ENCODE assay signal across 8 cellular contexts in the genomic region with DNA sequence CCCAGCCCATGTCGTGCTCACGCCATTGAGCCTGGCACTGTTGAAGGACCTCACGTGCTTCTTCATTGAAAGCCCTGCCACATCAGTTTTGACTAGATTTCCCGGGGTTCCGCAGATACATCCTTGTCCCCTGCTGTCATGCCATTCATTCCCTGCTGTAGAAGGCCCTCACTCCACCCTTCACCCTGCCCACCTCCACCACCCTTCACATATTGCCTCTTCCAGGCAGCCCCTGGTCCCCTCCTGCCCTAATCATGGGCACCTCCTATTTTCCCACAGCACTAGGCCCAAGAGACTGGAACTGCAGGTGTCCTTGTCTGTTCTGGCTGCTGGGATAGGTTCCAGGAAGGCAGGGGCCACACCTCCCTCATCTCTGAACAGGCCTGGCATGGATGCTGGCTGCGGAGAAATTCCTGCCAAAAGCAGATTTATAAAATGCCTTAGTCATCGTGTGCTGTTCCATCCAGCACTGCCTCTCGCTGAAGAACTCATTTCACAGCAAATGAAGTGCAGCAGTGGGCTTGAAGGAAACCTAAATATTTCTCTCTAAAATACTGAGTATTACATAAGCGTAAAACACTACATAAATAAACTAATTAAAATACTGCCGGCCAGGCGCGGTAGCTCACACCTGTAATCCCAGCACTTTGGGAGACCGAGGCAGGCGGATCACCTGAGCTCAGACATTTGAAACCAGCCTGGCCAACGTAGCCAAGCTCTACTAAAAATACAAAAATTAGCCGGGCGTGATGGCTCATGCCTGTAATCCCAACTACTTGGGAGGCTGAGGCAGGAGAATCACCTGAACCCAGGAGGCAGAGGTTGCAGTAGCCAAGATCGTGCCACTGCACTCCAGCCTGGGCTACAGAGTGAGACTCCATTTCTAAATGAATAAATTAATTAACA. TPM values are rescaled to one million over a fixed set of nuclear protein-coding genes. Genes with fewer than 3 reads are reported as not detected.
DNase-seq lines count a peak whose midpoint lies in the region; ATAC-seq, FAIRE-seq and TF ChIP-seq lines count a peak whose summit lies in the region.

No MANE protein-coding gene starts in this region.

- H3K9me3 Mint-ChIP-seq in astrocyte (ENCODE audit: unreplicated experiment) = no peaks in the 10 kb centered on the region

- peaks cover 8% of the 10 kb centered on the region for H3K4me1 Mint-ChIP-seq in astrocyte (ENCODE audit: low read depth, unreplicated experiment)

- no peaks in the 10 kb centered on the region for H3K79me2 ChIP-seq in astrocyte (ENCODE audit: insufficient read depth, low read length)

- H4K20me1 ChIP-seq in astrocyte (ENCODE audit: insufficient read depth, low read length) = no peaks in the 10 kb centered on the region

- H3K27me3 Mint-ChIP-seq in astrocyte (ENCODE audit: low read depth, unreplicated experiment) = peaks cover 2% of the 10 kb centered on the region

- H3K27me3 ChIP-seq in astrocyte (ENCODE audit: insufficient read depth, low read length) (no peaks in the 10 kb centered on the region), right atrium auricular region (no peaks in the 10 kb centered on the region)

- H3K9me3 ChIP-seq in astrocyte (ENCODE audit: insufficient read depth, low read depth, low read length) (no peaks in the 10 kb centered on the region), right atrium auricular region (no peaks in the 10 kb centered on the region)

- H3K27ac ChIP-seq in astrocyte (ENCODE audit: low read depth, low read length) = peak overlapping the region; percentile 25
- H3K27ac ChIP-seq in right atrium auricular region = peak overlapping the region; percentile 38 to 46
- peak overlapping the region; percentile 81 for H3K27ac ChIP-seq in temporal lobe (ENCODE audit: low read depth, low read length)

- no peak overlapping the region for H3K4me2 ChIP-seq in astrocyte (ENCODE audit: low read length)

- TF ChIP-seq CTCF in astrocyte (IDR thresholded peaks at IDR 0.05; ENCODE audit: insufficient read depth, low read depth, low read length) (no peak), right atrium auricular region (IDR thresholded peaks at IDR 0.05) (no peak)

- peaks cover 12% of the 10 kb centered on the region for H3K4me1 ChIP-seq in astrocyte (ENCODE audit: insufficient read depth, low read length)
- H3K4me1 ChIP-seq in right atrium auricular region = peaks cover 0 to 24% of the 10 kb centered on the region in 2 donors

- H3K36me3 ChIP-seq in astrocyte (ENCODE audit: insufficient read depth, low read length) (no peaks in the 10 kb centered on the region), right atrium auricular region (no peaks in the 10 kb centered on the region)

- intact Hi-C loops in posterior vena cava (cut with DNase I) = loop anchor here in 1 of 2 donors (5.0 kb wide), 1 partner anchor 622 kb away; no protein-coding TSS in a partner anchor

- DNase-seq in HS-5 (ENCODE audit: low read depth) (peak; percentile 40), astrocyte (ENCODE audit: low read depth) (peak; percentile 83), right atrium auricular region (ENCODE audit: low spot score) (peak; percentile 61), GM12892 (ENCODE audit: insufficient read length) (no peak), NCI-H748 (lab: John Stamatoyannopoulos, UW; ENCODE audit: unreplicated experiment) (no peak), posterior vena cava (ENCODE audit: low spot score) (no peak)

- no peak for TF ChIP-seq POLR2A in GM12892 (IDR thresholded peaks at IDR 0.05; ENCODE audit: low read depth, low read length)

- H3K9ac ChIP-seq in astrocyte (ENCODE audit: low read length) = no peak overlapping the region

- no peak overlapping the region for H3K4me3 ChIP-seq in astrocyte (ENCODE audit: insufficient read depth, low read depth, low read length)
- no peak overlapping the region for H3K4me3 ChIP-seq in right atrium auricular region

- H3K27ac Mint-ChIP-seq in astrocyte (ENCODE audit: unreplicated experiment) = no peak overlapping the region

- no peak overlapping the region for H3K4me3 Mint-ChIP-seq in astrocyte (ENCODE audit: unreplicated experiment)

- FAIRE-seq in astrocyte (lab: Jason Lieb, UNC) (no peak), GM12892 (lab: Jason Lieb, UNC) (no peak)

- ATAC-seq in GM21526 (IDR thresholded peaks at IDR 0.05; ENCODE audit: low FRiP score, unreplicated experiment) = no peak

- no peak overlapping the region for H2AFZ ChIP-seq in astrocyte (ENCODE audit: low read depth, low read length)

- peaks cover 12% of the 10 kb centered on the region for H3K36me3 Mint-ChIP-seq in astrocyte (ENCODE audit: low read depth, unreplicated experiment)

RNA-seq across cellular contexts. Expression of gene EIF4E2, which starts 38.4 kb away (rescaled TPM):
- total RNA-seq in astrocyte (112 and 113 TPM in 2 replicates), right atrium auricular region (10 to 100 TPM; 23.3 to 23.4 TPM), temporal lobe (30.5 TPM), posterior vena cava (10 to 100 TPM; 49.1 to 49.6 TPM)
- 80.5 TPM for polyA plus RNA-seq in GM12892 (2012; ENCODE audit: missing spikeins)

RNA-seq across cellular contexts. Expression of gene TIGD1, which starts 38.6 kb away (rescaled TPM):
- total RNA-seq in astrocyte = 6.5 and 6.7 TPM in 2 replicates
- total RNA-seq in right atrium auricular region = 1 to 10 TPM; 1.7 to 2.0 TPM
- 8.9 TPM for total RNA-seq in temporal lobe
- 3.0 TPM for polyA plus RNA-seq in GM12892 (2012; ENCODE audit: missing spikeins)
- 1 to 10 TPM; 2.2 to 3.0 TPM for total RNA-seq in posterior vena cava

RNA-seq across cellular contexts. Expression of gene EFHD1, which starts 44.5 kb away (rescaled TPM):
- total RNA-seq in astrocyte (15.7 and 18.8 TPM in 2 replicates), right atrium auricular region (10 to 100 TPM; 11.4 to 11.5 TPM), temporal lobe (2.7 TPM), posterior vena cava (10 to 100 TPM; 42.2 to 69.7 TPM)
- not detected for polyA plus RNA-seq in GM12892 (2012; ENCODE audit: missing spikeins)

RNA-seq across cellular contexts. Expression of gene CHRNG, which starts 49.4 kb away (rescaled TPM):
- total RNA-seq in astrocyte = not detected in 2 replicates
- not detected for total RNA-seq in right atrium auricular region
- total RNA-seq in temporal lobe = not detected
- polyA plus RNA-seq in GM12892 (2012; ENCODE audit: missing spikeins) = not detected
- total RNA-seq in posterior vena cava = not detected

Comparison
In these comparisons a context has a peak if more than half of its experiments do, and no peak if none do; other contexts are left out.
1. DNase-seq: peak in HS-5 (single experiment), astrocyte (single experiment) and right atrium auricular region (single experiment); none in GM12892 (single experiment), NCI-H748 (single experiment) and posterior vena cava (single experiment).
2. H3K27ac ChIP-seq: peak in every context shown above with its lines; median percentile 81 in temporal lobe; 42 in right atrium auricular region; 25 in astrocyte.